ENCODE assay signal across 8 cellular contexts in the genomic region with DNA sequence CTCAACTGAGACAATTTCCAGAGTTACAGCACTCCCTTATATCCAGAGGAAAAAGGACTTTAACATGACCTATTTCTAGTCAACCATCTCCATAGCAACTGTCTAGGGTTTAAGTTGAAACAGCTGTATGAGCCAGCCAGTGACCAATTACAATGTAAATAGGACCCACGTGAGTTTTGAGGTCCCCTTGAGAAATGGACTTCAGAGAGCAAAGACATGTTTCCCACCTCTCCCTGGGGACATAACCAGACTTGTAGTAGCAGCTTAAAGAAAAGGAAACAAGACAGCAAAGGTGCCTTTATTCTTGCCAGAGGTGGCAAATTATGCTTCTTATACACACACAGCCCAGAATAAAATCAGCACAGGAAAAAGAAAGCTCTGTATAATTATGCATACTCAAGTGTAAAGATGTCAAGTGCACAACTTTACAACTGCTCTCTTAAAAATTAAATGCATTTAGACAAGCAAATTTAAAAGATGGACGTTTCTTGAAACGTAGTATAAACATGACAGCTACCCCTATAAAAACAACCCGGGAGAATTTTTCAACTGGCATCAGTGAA. TPM values are rescaled to one million over a fixed set of nuclear protein-coding genes. Genes with fewer than 3 reads are reported as not detected.
A peak's percentile ranks its signal among the peaks of the same experiment; 100 is the strongest.
DNase-seq lines count a peak whose midpoint lies in the region; ATAC-seq and TF ChIP-seq lines count a peak whose summit lies in the region.

No MANE protein-coding gene starts in this region.

- H3K27me3 ChIP-seq in fibroblast of lung (ENCODE audit: control insufficient read depth, insufficient read depth, low read length) (no peaks in the 10 kb centered on the region), aorta (ENCODE audit: control insufficient read depth in 1 of 2, insufficient read depth in 2 of 2, low read length in 1 of 2) (no peaks in the 10 kb centered on the region)

- peak; percentile 34 for DNase-seq in GM13976 (ENCODE audit: low spot score)
- DNase-seq in M059J (ENCODE audit: low read depth) = peak; percentile 90
- peak; percentile 80 to 92 for DNase-seq in fibroblast of lung (ENCODE audit: low read depth in 2 of 2)
- no peak for DNase-seq in aorta
- DNase-seq in RWPE1 (ENCODE audit: low spot score) = no peak
- no peak for DNase-seq in NCI-H748 treated with DMSO at 0.1 percent for 48 hours (lab: John Stamatoyannopoulos, UW)
- DNase-seq in stimulated activated CD8-positive, alpha-beta memory T cell treated with anti-CD3 and anti-CD28 coated beads, Interleukin-4, amount 100 ng/mL, for 48 hours = no peak

- CTCF ChIA-PET in RWPE1 (lab: Yijun Ruan, JAX) = interaction anchor here (0.7 kb wide), 1 partner anchor 1036 kb away, joined by 3 read pairs; no protein-coding TSS in a partner anchor

- H4K20me1 ChIP-seq in fibroblast of lung (ENCODE audit: control insufficient read depth, extremely low read depth, insufficient read depth, low read length) = no peaks in the 10 kb centered on the region

- no peak overlapping the region for H3K9ac ChIP-seq in fibroblast of lung (ENCODE audit: insufficient read depth, low read length)

- H3K36me3 ChIP-seq in fibroblast of lung (ENCODE audit: control insufficient read depth, insufficient read depth, low read length) (no peaks in the 10 kb centered on the region), aorta (ENCODE audit: control insufficient read depth in 1 of 2, insufficient read depth in 2 of 2, low read length in 1 of 2) (no peaks in the 10 kb centered on the region)

- whole genome bisulfite sequencing in aorta, 2 donors = 5 to 8% methylated on average over 4 of the region's 4 CpGs

- peak; percentile 85 for ATAC-seq in GM21786 (IDR thresholded peaks at IDR 0.05; ENCODE audit: unreplicated experiment)
- ATAC-seq in aorta (ENCODE audit: low FRiP score) = peak; percentile 63

- H2AFZ ChIP-seq in fibroblast of lung (ENCODE audit: low read length) = no peak overlapping the region

- H3K4me1 ChIP-seq in fibroblast of lung (ENCODE audit: control insufficient read depth, extremely low read depth, insufficient read depth, low read length) (peaks cover 9% of the 10 kb centered on the region), aorta (ENCODE audit: control insufficient read depth in 1 of 2, insufficient read depth in 2 of 2, low read length in 2 of 2) (peaks cover 2 to 13% of the 10 kb centered on the region in 2 donors)

- in situ Hi-C loops in GM13976 (cut with MboI; ENCODE audit: low sequenced_read_pairs, unreplicated experiment) = no loop called here

- H3K4me2 ChIP-seq in fibroblast of lung (ENCODE audit: extremely low read depth, insufficient read depth, low read length) = peak overlapping the region; percentile 25

- intact Hi-C loops in aorta (cut with DNase I) = loop anchor here in 1 of 2 donors (5.0 kb wide), 1 partner anchor 45 kb away; no protein-coding TSS in a partner anchor

- H3K27ac ChIP-seq in fibroblast of lung (ENCODE audit: insufficient read depth, low read length) (peak overlapping the region; percentile 77), aorta (ENCODE audit: low read depth in 1 of 2, low read length in 2 of 2) (no peak overlapping the region), RWPE1 (no peak overlapping the region)

- H3K79me2 ChIP-seq in fibroblast of lung (ENCODE audit: control insufficient read depth, insufficient read depth, low read length) = no peaks in the 10 kb centered on the region

- H3K9me3 ChIP-seq in fibroblast of lung (ENCODE audit: control insufficient read depth, insufficient read depth, low read depth, low read length) = no peaks in the 10 kb centered on the region
- H3K9me3 ChIP-seq in aorta (ENCODE audit: control insufficient read depth, low read length) = no peaks in the 10 kb centered on the region

- POLR2A ChIA-PET in RWPE1 (lab: Yijun Ruan, JAX; ENCODE audit: low non-redundant PET) = no interaction called here

- H3K4me3 ChIP-seq in fibroblast of lung (replicated peaks in 1 of 4; ENCODE audit: control extremely low read depth in 1 of 4, insufficient read depth in 1 of 4, low read depth in 3 of 4, low read length in 4 of 4) (no peak overlapping the region), aorta (ENCODE audit: low read length in 2 of 2) (no peak overlapping the region)

- TF ChIP-seq CTCF in GM13976 (IDR thresholded peaks at IDR 0.05; ENCODE audit: borderline replicate concordance, control extremely low read depth, extremely low read depth, insufficient read depth, missing control alignments) (no peak), fibroblast of lung (conservative IDR thresholded peaks at IDR 0.05 in 1 of 2, IDR thresholded peaks at IDR 0.05 in 1 of 2; ENCODE audit: low read depth in 1 of 2, low read length in 2 of 2) (no peak), RWPE1 (conservative IDR thresholded peaks at IDR 0.05; ENCODE audit: low read depth) (no peak)

RNA-seq across cellular contexts. Expression of a gene that starts 40.2 kb away (rescaled TPM):
- 10.3 and 21.8 TPM in 2 replicates for total RNA-seq in M059J (2014; rRNA removed; shearing (Covaris generic))
- total RNA-seq in fibroblast of lung (50.0 and 54.2 TPM in 2 replicates), aorta (10 to 100 TPM; 26.5 to 35.8 TPM)
- polyA plus RNA-seq in fibroblast of lung (45.8 and 64.6 TPM in 2 replicates), aorta (10 to 100 TPM; 23.3 to 30.4 TPM)
- polyA plus RNA-seq in fibroblast of lung (2012) = 27.8 and 39.2 TPM in 2 replicates
- polyA minus RNA-seq in fibroblast of lung (ENCODE audit: low replicate concordance) = 14.8 and 22.1 TPM in 2 replicates

Comparison
In these comparisons a context has a peak if more than half of its experiments do, and no peak if none do; other contexts are left out.
1. DNase-seq: peak in GM13976 (single experiment), M059J (single experiment) and fibroblast of lung (2 of 2); none in aorta (0 of 2), RWPE1 (single experiment), NCI-H748 treated with DMSO at 0.1 percent for 48 hours (single experiment) and stimulated activated CD8-positive, alpha-beta memory T cell treated with anti-CD3 and anti-CD28 coated beads, Interleukin-4, amount 100 ng/mL, for 48 hours (single experiment).